In the genomic region with DNA sequence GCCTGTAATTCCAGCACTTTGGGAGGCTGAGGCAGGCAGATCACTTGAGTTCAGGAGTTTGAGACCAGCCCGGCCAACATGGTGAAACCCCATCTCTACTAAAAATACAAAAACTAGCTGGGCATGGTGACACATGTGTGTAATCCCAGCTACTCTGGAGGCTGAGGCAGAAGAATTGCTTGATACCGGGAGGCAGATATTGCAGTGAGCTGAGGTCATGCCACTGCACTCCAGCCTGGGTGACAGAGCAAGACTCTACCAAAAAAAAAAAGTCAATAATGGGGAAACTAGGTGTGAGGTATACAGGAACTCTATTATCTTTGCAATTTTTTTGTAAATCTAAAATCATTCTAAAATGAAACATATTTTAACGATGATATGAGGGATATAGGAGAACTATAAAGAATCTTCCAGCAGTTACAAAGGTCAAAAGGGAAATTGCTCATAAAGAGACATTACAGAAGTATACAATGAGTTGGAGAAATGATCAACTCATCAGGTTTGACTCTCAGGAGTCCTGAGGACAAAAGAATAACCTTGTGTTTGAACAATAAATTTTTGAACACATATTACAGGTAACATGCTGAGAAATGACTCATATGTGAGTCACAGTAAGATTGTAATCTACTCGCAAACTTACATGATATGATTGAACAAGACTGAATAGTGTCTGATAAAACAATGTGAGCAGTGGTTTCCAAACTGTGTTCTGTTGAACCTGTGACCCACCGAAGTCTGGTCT, we compare ENCODE assay signal across 30 cellular contexts.
DNase-seq lines count a peak whose midpoint lies in the region; ATAC-seq and TF ChIP-seq lines count a peak whose summit lies in the region.
"Had no signal": no experiment of that assay in that cellular context is flagged by ENCODE, and none has a peak within 500 bp of the region (broad histone marks: within the 10 kb centered on the region; RNA-seq: fewer than 3 reads in every experiment).

No MANE protein-coding gene starts in this region.

- H3K4me3 Mint-ChIP-seq in type B pancreatic cell, result no peak overlapping the region
- H3K4me3 Mint-ChIP-seq: activated B cell treated with CpG ODN at 0.5 μM for 24 hours; brain; CD4-positive, alpha-beta memory T cell; endodermal cell; HFFc6; T-helper 2 cell treated with Interferon-gamma antibody and Interleukin-4, amounts not matched to agents 5 μg/mL and 100 μg/mL, for 36 hours had no signal

- H3K27me3 ChIP-seq in RWPE2 (ENCODE audit: insufficient read depth, poor library complexity, severe bottlenecking), result no peaks in the 10 kb centered on the region
- H3K27me3 ChIP-seq in psoas muscle (ENCODE audit: insufficient read depth in 3 of 3, low read length in 2 of 3), result no peaks in the 10 kb centered on the region
- H3K27me3 ChIP-seq: neutrophil had no signal

- intact Hi-C loops in psoas muscle (cut with DNase I), result no loop called here

- no peaks in the 10 kb centered on the region for H3K27me3 Mint-ChIP-seq in type B pancreatic cell
- H3K27me3 Mint-ChIP-seq: activated B cell treated with CpG ODN at 0.5 μM for 24 hours had no signal

- H3K4me1 Mint-ChIP-seq in type B pancreatic cell (ENCODE audit: unreplicated experiment), result peaks cover 23% of the 10 kb centered on the region
- H3K4me1 Mint-ChIP-seq: activated B cell treated with CpG ODN at 0.5 μM for 24 hours; CD4-positive, alpha-beta memory T cell had no signal

- peaks cover 4% of the 10 kb centered on the region for H3K9me3 Mint-ChIP-seq in type B pancreatic cell
- H3K9me3 Mint-ChIP-seq: T-helper 2 cell treated with Interferon-gamma antibody and Interleukin-4, amounts not matched to agents 5 μg/mL and 100 μg/mL, for 36 hours had no signal

- peak; percentile 86 for ATAC-seq in RWPE2 (ENCODE audit: low read depth)
- no peak for ATAC-seq in psoas muscle
- no peak for ATAC-seq in GM21576 (IDR thresholded peaks at IDR 0.05; ENCODE audit: unreplicated experiment)

- peak overlapping the region; percentile 55 for H3K27ac Mint-ChIP-seq in type B pancreatic cell
- H3K27ac Mint-ChIP-seq: activated B cell treated with CpG ODN at 0.5 μM for 24 hours; CD4-positive, alpha-beta memory T cell; HFFc6; T-helper 2 cell treated with Interferon-gamma antibody and Interleukin-4, amounts not matched to agents 5 μg/mL and 100 μg/mL, for 36 hours had no signal

- no peaks in the 10 kb centered on the region for H3K36me3 ChIP-seq in RWPE2 (ENCODE audit: low read depth)
- H3K36me3 ChIP-seq in psoas muscle (ENCODE audit: insufficient read depth in 1 of 2, low read depth in 1 of 2), result no peaks in the 10 kb centered on the region
- H3K36me3 ChIP-seq: neutrophil had no signal

- 82 to 84% (median 84%) methylated on average over 5 of the region's 5 CpGs for WGBS in psoas muscle, 3 donors

- H3K4me1 ChIP-seq in RWPE2 (ENCODE audit: insufficient read depth, poor library complexity, severe bottlenecking) (peaks cover 28% of the 10 kb centered on the region), psoas muscle (no peaks in the 10 kb centered on the region)

- no peaks in the 10 kb centered on the region for H3K36me3 Mint-ChIP-seq in type B pancreatic cell
- H3K36me3 Mint-ChIP-seq: brain; CD4-positive, alpha-beta memory T cell had no signal

- peak overlapping the region; percentile 93 for H3K27ac ChIP-seq in RWPE2 (ENCODE audit: poor library complexity, severe bottlenecking)
- H3K27ac ChIP-seq in psoas muscle, result no peak overlapping the region
- H3K27ac ChIP-seq: 22Rv1, coronary artery, KMS-11, neutrophil had no signal

- H3K4me3 ChIP-seq in RWPE2 (ENCODE audit: severe bottlenecking) (no peak overlapping the region), psoas muscle (no peak overlapping the region)
- H3K4me3 ChIP-seq: coronary artery had no signal

- DNase-seq in NCI-H146 treated with DMSO at 0.1 percent for 48 hours (lab: John Stamatoyannopoulos, UW; ENCODE audit: unreplicated experiment) (peak; percentile 9), NCI-H146 (lab: John Stamatoyannopoulos, UW) (no peak), RWPE2 (ENCODE audit: low spot score) (no peak), kidney tubule cell (ENCODE audit: low spot score) (peak; percentile 60), type B pancreatic cell (ENCODE audit: extremely low spot score, unreplicated experiment) (no peak), psoas muscle (no peak), ureter (ENCODE audit: low spot score) (no peak)
- DNase-seq: activated B cell treated with CpG ODN at 0.5 μM for 24 hours; activated CD4-positive, alpha-beta T cell treated with anti-CD3 and anti-CD28 coated beads, Interleukin-2, amount 50 U/mL, for 48 hours; activated CD8-positive, alpha-beta memory T cell treated with anti-CD3 and anti-CD28 coated beads, Interleukin-2, amount 50 U/mL, for 48 hours; activated effector memory CD4-positive, alpha-beta T cell treated with Interleukin-2 at 50 U/mL for 16 hours; CD4-positive, alpha-beta memory T cell; DMS79; HFFc6; NCI-H1092; NCI-H2081 treated with DMSO at 0.1 percent for 48 hours; NCI-H446; NK-92 treated with Interleukin-12 subunit alpha and Interleukin-12 subunit beta, amount 100 ng/mL, for 24 hours; RPMI8226; SK-N-SH; stimulated activated CD4-positive, alpha-beta T cell treated with anti-CD3 and anti-CD28 coated beads, Interleukin-4, amount 100 ng/mL, for 1 hour; stimulated activated naive CD4-positive, alpha-beta T cell treated with Interleukin-2 at 50 U/mL for 16 hours had no signal

- no peaks in the 10 kb centered on the region for H3K9me3 ChIP-seq in RWPE2 (ENCODE audit: severe bottlenecking)
- H3K9me3 ChIP-seq in psoas muscle, result no peaks in the 10 kb centered on the region
- H3K9me3 ChIP-seq: neutrophil, SK-N-SH had no signal

- no peak for TF ChIP-seq CTCF in RWPE2 (IDR thresholded peaks at IDR 0.05; ENCODE audit: poor library complexity, severe bottlenecking)
- TF ChIP-seq CTCF in type B pancreatic cell (conservative IDR thresholded peaks at IDR 0.05), result no peak
- no peak for TF ChIP-seq CTCF in psoas muscle (IDR thresholded peaks at IDR 0.05)

Comparison
In these comparisons a context has a peak if more than half of its experiments do, and no peak if none do; other contexts are left out.
1. DNase-seq: peak in NCI-H146 treated with DMSO at 0.1 percent for 48 hours (single experiment) and kidney tubule cell (single experiment); none in NCI-H146 (single experiment), RWPE2 (single experiment), type B pancreatic cell (single experiment), psoas muscle (0 of 2) and ureter (single experiment).